ENCODE assay signal across 8 cellular contexts in genomic region chr13:96089749-96090239, GRCh38. TPM values are rescaled to one million over a fixed set of nuclear protein-coding genes. Genes with fewer than 3 reads are reported as not detected.
DNase-seq lines count a peak whose midpoint lies in the region; ATAC-seq and TF ChIP-seq lines count a peak whose summit lies in the region.

Gene HS6ST3 (plus strand): TSS chr13:96090107.

- H3K9me3 ChIP-seq in HAP-1: no peaks in the 10 kb centered on the region
- no peaks in the 10 kb centered on the region for H3K9me3 ChIP-seq in vagina

- DNase-seq in ELR (ENCODE audit: low read depth) (peak; percentile 23), HAP-1 (ENCODE audit: low spot score in 2 of 2) (peak; percentile 63 to 80), NCI-H2171 treated with DMSO at 0.1 percent for 48 hours (lab: John Stamatoyannopoulos, UW) (peak; percentile 82), dorsolateral prefrontal cortex (peak; percentile 11 to 82 (median 56)), medulla oblongata (ENCODE audit: extremely low spot score) (peak; percentile 29), vagina (ENCODE audit: extremely low spot score in 2 of 2) (no peak)
- DNase-seq in activated CD4-positive, CD25-positive, alpha-beta regulatory T cell treated with anti-CD3 and anti-CD28 coated beads, Interleukin-2, amount 50 U/mL, for 72 hours: no peak

- H3K4me3 ChIP-seq in HAP-1 (peak within 1 kb of the TSS; percentile 50), dorsolateral prefrontal cortex (peak within 1 kb of the TSS; percentile 2 to 71 (median 56)), vagina (peak within 1 kb of the TSS; percentile 29 to 46)

- in situ Hi-C loops in HAP-1 (cut with MboI; ENCODE audit: low sequenced_read_pairs): no loop called here

- no peak for TF ChIP-seq POLR2A in vagina (IDR thresholded peaks at IDR 0.05)

- TF ChIP-seq CTCF in dorsolateral prefrontal cortex (IDR thresholded peaks at IDR 0.05 in 54 of 56, conservative IDR thresholded peaks at IDR 0.05 in 2 of 56; ENCODE audit: low read depth in 1 of 56, partially characterized antibody in 56 of 56): no peak
- no peak for TF ChIP-seq CTCF in vagina (IDR thresholded peaks at IDR 0.05)

- no peak for ATAC-seq in GM21737 (IDR thresholded peaks at IDR 0.05; ENCODE audit: unreplicated experiment)

- H3K27ac ChIP-seq in dorsolateral prefrontal cortex: peak within 1 kb of the TSS in 10 of 59 donors; percentile 8 to 62 (median 36)
- H3K27ac ChIP-seq in vagina: no peak within 1 kb of the TSS

- H3K36me3 ChIP-seq in HAP-1 (replicated peaks): no peaks in the 10 kb centered on the region
- no peaks in the 10 kb centered on the region for H3K36me3 ChIP-seq in vagina

- peaks cover 15% of the 10 kb centered on the region for H3K4me1 ChIP-seq in HAP-1
- peaks cover 15% of the 10 kb centered on the region for H3K4me1 ChIP-seq in vagina

- intact Hi-C loops in dorsolateral prefrontal cortex (cut with DNase I) (no loop called here), vagina (cut with DNase I) (no loop called here)

- H3K27me3 ChIP-seq in HAP-1 (ENCODE audit: low read depth) (peaks cover 7% of the 10 kb centered on the region; the same call in 1 of the 2 replicates), dorsolateral prefrontal cortex (peaks cover 0 to 51% (median 9%) of the 10 kb centered on the region in 45 donors), vagina (peaks cover 10% of the 10 kb centered on the region)

RNA-seq across cellular contexts. Expression of gene HS6ST3, which starts in this region (rescaled TPM):
- total RNA-seq in dorsolateral prefrontal cortex: 10 to 100 TPM in 119 of 120 experiments, 1 to 10 TPM in 1; 7.7 to 85.2 (median 36.3) TPM
- 0.49 TPM for total RNA-seq in vagina

Comparison
In these comparisons a context has a peak if more than half of its experiments do, and no peak if none do; other contexts are left out.
1. DNase-seq: peak in ELR (single experiment), HAP-1 (2 of 2), NCI-H2171 treated with DMSO at 0.1 percent for 48 hours (single experiment), dorsolateral prefrontal cortex (10 of 10) and medulla oblongata (single experiment); none in vagina (0 of 2) and activated CD4-positive, CD25-positive, alpha-beta regulatory T cell treated with anti-CD3 and anti-CD28 coated beads, Interleukin-2, amount 50 U/mL, for 72 hours (single experiment).
2. Peak in every context shown above with its lines, with median percentiles within 50 percentile points of each other: H3K4me3 ChIP-seq.